In the genomic region with DNA sequence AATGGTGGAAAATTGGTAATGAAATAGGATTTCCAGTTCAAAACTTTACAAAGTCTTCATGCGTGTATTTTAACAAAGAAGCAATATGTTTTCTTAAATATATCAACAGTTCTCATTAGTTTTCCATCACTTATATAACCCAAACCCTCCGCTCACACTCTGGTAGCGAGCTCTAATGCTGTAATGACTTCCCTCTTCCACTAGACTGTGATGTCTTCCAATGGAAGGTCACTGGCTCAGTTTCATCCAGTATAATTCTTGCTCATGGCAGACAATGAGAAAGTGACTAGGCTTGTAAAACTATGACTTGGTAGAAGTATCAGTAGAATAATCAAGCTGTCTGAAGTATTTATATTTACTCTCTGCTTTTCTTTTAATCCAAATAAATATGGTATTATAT, we compare ENCODE assay signal across 21 cellular contexts. TPM values are rescaled to one million over a fixed set of nuclear protein-coding genes. Genes with fewer than 3 reads are reported as not detected.
A peak's percentile ranks its signal among the peaks of the same experiment; 100 is the strongest.
DNase-seq lines count a peak whose midpoint lies in the region; TF ChIP-seq lines count a peak whose summit lies in the region.
"Had no signal": no experiment of that assay in that cellular context is flagged by ENCODE, and none has a peak within 500 bp of the region (broad histone marks: within the 10 kb centered on the region; RNA-seq: fewer than 3 reads in every experiment).

No MANE protein-coding gene starts in this region.

- DNase-seq in H7 (peak; percentile 47), RKO (ENCODE audit: low spot score) (peak; percentile 63), fibroblast of villous mesenchyme (ENCODE audit: low read depth) (no peak), occipital lobe (lab: John Stamatoyannopoulos, UW) (no peak), PC-9 (no peak), NCI-H2107 (lab: John Stamatoyannopoulos, UW) (no peak)
- DNase-seq: activated CD4-positive, CD25-positive, alpha-beta regulatory T cell; activated gamma-delta T cell treated with Interleukin-2 at 50 U/mL for 16 hours; aorta; colonic mucosa; DMS79 treated with DMSO at 0.1 percent for 48 hours; left cardiac atrium; NCI-H1930; stimulated activated naive CD4-positive, alpha-beta T cell; upper lobe of right lung had no signal

- H2AFZ ChIP-seq in PC-9, result no peak overlapping the region
- H2AFZ ChIP-seq: parathyroid adenoma had no signal

- H3K4me2 ChIP-seq in PC-9, result no peak overlapping the region
- H3K4me2 ChIP-seq: BLaER1 treated with 17β-estradiol and CSF1 and Interleukin-3, amounts not matched to agents 10 nM and 100 nM; smooth muscle cell had no signal

- H3K27ac ChIP-seq in C4-2B (no peak overlapping the region), PC-9 (no peak overlapping the region)
- H3K27ac ChIP-seq: BLaER1 treated with 17β-estradiol and CSF1 and Interleukin-3, amounts not matched to agents 10 nM and 100 nM; colonic mucosa; HL-60; parathyroid adenoma; SK-N-MC; upper lobe of right lung had no signal

- H3F3A ChIP-seq in PC-9 (ENCODE audit: insufficient read depth, low read depth), result no peaks in the 10 kb centered on the region

- H3K4me3 ChIP-seq in H7 (ENCODE audit: insufficient read depth, low read depth, low read length) (no peak overlapping the region), fibroblast of villous mesenchyme (ENCODE audit: low read depth, low read length) (no peak overlapping the region), PC-9 (no peak overlapping the region)
- H3K4me3 ChIP-seq: BLaER1 treated with 17β-estradiol and CSF1 and Interleukin-3, amounts not matched to agents 10 nM and 100 nM; colonic mucosa; SK-N-MC; smooth muscle cell; upper lobe of right lung had no signal

- H4K20me1 ChIP-seq in PC-9 (ENCODE audit: insufficient read depth), result no peaks in the 10 kb centered on the region
- H4K20me1 ChIP-seq: BLaER1 treated with 17β-estradiol and CSF1 and Interleukin-3, amounts not matched to agents 10 nM and 100 nM had no signal

- H3K27me3 ChIP-seq in H7 (ENCODE audit: control insufficient read depth, insufficient read depth, low read length) (no peaks in the 10 kb centered on the region), PC-9 (ENCODE audit: insufficient read depth, low read depth) (no peaks in the 10 kb centered on the region)
- H3K27me3 ChIP-seq: BLaER1 treated with 17β-estradiol and CSF1 and Interleukin-3, amounts not matched to agents 10 nM and 100 nM; colonic mucosa; upper lobe of right lung had no signal

- no peaks in the 10 kb centered on the region for H3K36me3 ChIP-seq in H7 (replicated peaks; ENCODE audit: control insufficient read depth, insufficient read depth, low read length)
- peaks cover 11% of the 10 kb centered on the region for H3K36me3 ChIP-seq in PC-9 (ENCODE audit: low read depth)
- H3K36me3 ChIP-seq: colonic mucosa, upper lobe of right lung had no signal

- POLR2A ChIA-PET in PC-9 (lab: Charles Lee; ENCODE audit: unreplicated experiment), result interaction anchor here (0.6 kb wide), 1 partner anchor 76 kb away, joined by 6 read pairs; no protein-coding TSS in a partner anchor

- CTCF ChIA-PET in PC-9 (lab: Charles Lee), result interaction anchor here (0.6 kb wide), 1 partner anchor 139 kb away, joined by 3 read pairs; no protein-coding TSS in a partner anchor

- H3K9me3 ChIP-seq in PC-9 (ENCODE audit: insufficient read depth, low read depth), result no peaks in the 10 kb centered on the region
- H3K9me3 ChIP-seq: BLaER1 treated with 17β-estradiol and CSF1 and Interleukin-3, amounts not matched to agents 10 nM and 100 nM; colonic mucosa; upper lobe of right lung had no signal

- H3K9me2 ChIP-seq in PC-9 (ENCODE audit: insufficient read depth), result no peaks in the 10 kb centered on the region

- no TSS peak for BruUV-seq in PC-9 (replicated peaks; lab: Mats Ljungman, UMichigan)

- intact Hi-C loops in PC-9 (cut with micrococcal nuclease; ENCODE audit: unreplicated experiment), result no loop called here

- H3K4me1 ChIP-seq in PC-9 (replicated peaks; ENCODE audit: insufficient read depth), result no peaks in the 10 kb centered on the region
- H3K4me1 ChIP-seq: colonic mucosa, parathyroid adenoma, upper lobe of right lung had no signal

- TF ChIP-seq CTCF in C4-2B (conservative IDR thresholded peaks at IDR 0.05) (peak; percentile 18), fibroblast of villous mesenchyme (IDR thresholded peaks at IDR 0.05; ENCODE audit: insufficient read depth, low read depth, low read length) (peak; percentile 7), PC-9 (conservative IDR thresholded peaks at IDR 0.05) (no peak)

- H3K79me2 ChIP-seq in PC-9 (ENCODE audit: low read depth), result no peaks in the 10 kb centered on the region
- H3K79me2 ChIP-seq: parathyroid adenoma had no signal

RNA-seq across cellular contexts. Expression of a gene that starts 32.8 kb away (rescaled TPM):
- 16.7 and 38.2 TPM in 2 replicates for total RNA-seq in H7 (2014; rRNA removed; shearing (Covaris generic))
- total RNA-seq in fibroblast of villous mesenchyme (13.9 and 14.7 TPM in 2 replicates), occipital lobe (154 TPM), PC-9 (2021) (41.2 and 54.4 TPM in 2 replicates)

Comparison
In these comparisons a context has a peak if more than half of its experiments do, and no peak if none do; other contexts are left out.
1. DNase-seq: peak in H7 (single experiment) and RKO (single experiment); none in fibroblast of villous mesenchyme (single experiment), occipital lobe (single experiment), PC-9 (0 of 2) and NCI-H2107 (single experiment).